In the genomic region with DNA sequence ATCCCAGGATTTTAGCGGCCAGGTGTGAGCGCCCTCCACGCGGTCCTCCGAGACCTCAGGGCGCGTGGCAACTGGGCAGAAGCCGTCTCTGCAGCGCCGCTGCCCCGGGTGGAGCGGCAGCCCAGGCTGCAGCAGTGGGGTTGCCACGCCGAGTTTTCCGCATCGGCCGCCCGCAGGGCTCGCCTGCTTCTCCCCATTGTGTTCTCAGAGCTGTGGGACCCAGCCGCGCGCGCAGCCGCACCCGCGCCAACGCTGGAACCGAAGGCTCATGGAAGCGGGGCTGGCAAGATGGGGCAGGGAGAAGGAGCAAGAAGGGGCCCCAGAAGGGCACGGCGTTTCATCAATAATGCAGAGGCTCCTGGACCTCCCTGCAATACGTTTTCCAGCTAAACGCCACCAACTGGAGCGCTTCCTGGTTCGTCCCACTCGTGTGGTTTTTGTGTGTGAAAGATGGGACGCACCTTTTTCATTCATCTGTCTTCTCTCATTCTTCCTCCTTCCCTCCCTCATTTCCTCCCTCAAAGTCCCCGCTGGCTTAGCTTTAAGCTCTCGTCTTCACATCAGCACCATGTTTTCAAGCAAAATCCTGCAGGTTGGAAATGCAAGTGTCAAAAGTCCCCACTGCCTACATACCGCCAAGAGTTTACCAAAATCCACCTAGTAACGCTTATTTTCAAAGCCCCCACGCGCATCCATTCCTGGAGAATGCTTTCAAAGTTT, we compare ENCODE assay signal across 15 cellular contexts. TPM values are rescaled to one million over a fixed set of nuclear protein-coding genes. Genes with fewer than 3 reads are reported as not detected.
DNase-seq lines count a peak whose midpoint lies in the region; ATAC-seq, FAIRE-seq and TF ChIP-seq lines count a peak whose summit lies in the region.
"Had no signal": no experiment of that assay in that cellular context is flagged by ENCODE, and none has a peak within 500 bp of the region (broad histone marks: within the 10 kb centered on the region; RNA-seq: fewer than 3 reads in every experiment).

No MANE protein-coding gene starts in this region.

- H3K9me3 ChIP-seq in endothelial cell of umbilical vein (replicated peaks; ENCODE audit: control insufficient read depth, insufficient read depth, low read length) (no peaks in the 10 kb centered on the region), muscle layer of duodenum (ENCODE audit: control insufficient read depth in 1 of 2, low read length in 2 of 2) (no peaks in the 10 kb centered on the region)
- H3K9me3 ChIP-seq: MG63 had no signal

- H3K9ac ChIP-seq in endothelial cell of umbilical vein (replicated peaks; ENCODE audit: extremely low read depth, insufficient read depth, low read length): peak overlapping the region; percentile 42

- CTCF ChIA-PET in endothelial cell of umbilical vein (lab: Charles Lee): interaction anchor here (0.8 to 1.8 kb wide), 4 partner anchors 16 to 911 kb away, joined by 3 to 5 read pairs (median 3); no protein-coding TSS in a partner anchor

- intact Hi-C loops in endothelial cell of umbilical vein (cut with micrococcal nuclease): no loop called here
- intact Hi-C loops in activated T-helper 2 cell treated with anti-CD3 and anti-CD28 coated beads, Interferon-gamma antibody, Interleukin-2, Interleukin-4, amounts not matched to agents 10 μg/mL and 5 μg/mL and 100 μg/mL, durations not matched to agents 14 hours and 24 hours and 36 hours (cut with micrococcal nuclease): no loop called here

- TF ChIP-seq POLR2A in endothelial cell of umbilical vein (IDR thresholded peaks at IDR 0.05; ENCODE audit: low read depth, low read length): no peak

- H3K27ac Mint-ChIP-seq in activated T-helper 2 cell treated with anti-CD3 and anti-CD28 coated beads, Interferon-gamma antibody, Interleukin-2, Interleukin-4, amounts not matched to agents 10 μg/mL and 5 μg/mL and 100 μg/mL, durations not matched to agents 14 hours and 24 hours and 36 hours: no peak overlapping the region
- H3K27ac Mint-ChIP-seq: activated naive CD8-positive, alpha-beta T cell treated with anti-CD3 and anti-CD28 coated beads, Interleukin-2, amount 50 U/mL, for 24 hours; naive thymus-derived CD4-positive, alpha-beta T cell had no signal

- H3K4me1 Mint-ChIP-seq in activated T-helper 2 cell treated with anti-CD3 and anti-CD28 coated beads, Interferon-gamma antibody, Interleukin-2, Interleukin-4, amounts not matched to agents 10 μg/mL and 5 μg/mL and 100 μg/mL, durations not matched to agents 14 hours and 24 hours and 36 hours (ENCODE audit: low read depth): no peaks in the 10 kb centered on the region
- H3K4me1 Mint-ChIP-seq: activated naive CD8-positive, alpha-beta T cell treated with anti-CD3 and anti-CD28 coated beads, Interleukin-2, amount 50 U/mL, for 24 hours; naive thymus-derived CD4-positive, alpha-beta T cell had no signal

- peak overlapping the region; percentile 82 for H3K4me3 ChIP-seq in ACC112 (ENCODE audit: low read depth, low read length)
- H3K4me3 ChIP-seq in endothelial cell of umbilical vein (replicated peaks in 1 of 3; ENCODE audit: insufficient read depth in 1 of 3, low read depth in 1 of 3, low read length in 3 of 3): peak overlapping the region; percentile 58 to 80 (median 73)
- H3K4me3 ChIP-seq in muscle layer of duodenum (ENCODE audit: low read depth in 1 of 2, low read length in 2 of 2): peak overlapping the region; percentile 49 to 58
- H3K4me3 ChIP-seq: MG63 had no signal

- TF ChIP-seq CTCF in endothelial cell of umbilical vein (IDR thresholded peaks at IDR 0.05; ENCODE audit: extremely low read depth in 1 of 2, insufficient read depth in 1 of 2, low read depth in 1 of 2, low read length in 2 of 2): no peak

- H3K79me2 ChIP-seq in ACC112 (ENCODE audit: control insufficient read depth, insufficient read depth, low read length, unreplicated experiment) (no peaks in the 10 kb centered on the region), endothelial cell of umbilical vein (ENCODE audit: control insufficient read depth, insufficient read depth, low read length) (no peaks in the 10 kb centered on the region)

- H2AFZ ChIP-seq in ACC112 (ENCODE audit: low read length, unreplicated experiment) (peak overlapping the region; percentile 96), endothelial cell of umbilical vein (ENCODE audit: low read depth, low read length) (peak overlapping the region; percentile 92)

- H4K20me1 ChIP-seq in endothelial cell of umbilical vein (replicated peaks; ENCODE audit: control insufficient read depth, extremely low read depth, insufficient read depth, low read length): no peaks in the 10 kb centered on the region

- peak overlapping the region; percentile 98 for H3K4me2 ChIP-seq in endothelial cell of umbilical vein (ENCODE audit: insufficient read depth, low read length)

- H3K4me3 Mint-ChIP-seq in activated T-helper 2 cell treated with anti-CD3 and anti-CD28 coated beads, Interferon-gamma antibody, Interleukin-2, Interleukin-4, amounts not matched to agents 10 μg/mL and 5 μg/mL and 100 μg/mL, durations not matched to agents 14 hours and 24 hours and 36 hours (ENCODE audit: low read depth): no peak overlapping the region
- H3K4me3 Mint-ChIP-seq: activated naive CD8-positive, alpha-beta T cell treated with anti-CD3 and anti-CD28 coated beads, Interleukin-2, amount 50 U/mL, for 24 hours; naive thymus-derived CD4-positive, alpha-beta T cell had no signal

- peak; percentile 33 for FAIRE-seq in endothelial cell of umbilical vein (lab: Jason Lieb, UNC)
- FAIRE-seq: endometrium had no signal

- H3K36me3 ChIP-seq in ACC112 (ENCODE audit: insufficient read depth, low read length) (no peaks in the 10 kb centered on the region), endothelial cell of umbilical vein (ENCODE audit: control insufficient read depth in 2 of 2, extremely low read depth in 1 of 2, insufficient read depth in 2 of 2, low read length in 2 of 2) (no peaks in the 10 kb centered on the region), muscle layer of duodenum (ENCODE audit: control insufficient read depth in 1 of 2, insufficient read depth in 2 of 2, low read length in 2 of 2) (no peaks in the 10 kb centered on the region)
- H3K36me3 ChIP-seq: MG63 had no signal

- DNase-seq in NCI-H69 (lab: John Stamatoyannopoulos, UW) (peak; percentile 0), endothelial cell of umbilical vein (ENCODE audit: low read depth, low spot score) (peak; percentile 40)
- no peak for DNase-seq in stimulated activated CD4-positive, alpha-beta T cell treated with anti-CD3 and anti-CD28 coated beads, Interleukin-1b, Interleukin-23, amount 100 ng/mL, for 48 hours
- DNase-seq in activated T-helper 2 cell treated with anti-CD3 and anti-CD28 coated beads, Interferon-gamma antibody, Interleukin-2, Interleukin-4, amounts not matched to agents 10 μg/mL and 5 μg/mL and 100 μg/mL, durations not matched to agents 14 hours and 24 hours and 36 hours (ENCODE audit: low spot score): no peak
- DNase-seq: activated naive CD8-positive, alpha-beta T cell treated with anti-CD3 and anti-CD28 coated beads, Interleukin-2, amount 50 U/mL, for 24 hours; DND-41; MG63; naive thymus-derived CD4-positive, alpha-beta T cell; NCI-H510A; stimulated activated CD4-positive, alpha-beta T cell treated with anti-CD3 and anti-CD28 coated beads, Interleukin-15, amount 100 ng/mL, for 24 hours had no signal

- BruUV-seq in endothelial cell of umbilical vein (replicated peaks; lab: Mats Ljungman, UMichigan): no TSS peak

- dilution Hi-C loops in endothelial cell of umbilical vein (cut with MboI; ENCODE audit: extremely low pct_ligation_motif_present, low sequenced_read_pairs): no loop called here

- H3K27ac ChIP-seq in ACC112 (ENCODE audit: low read depth, low read length) (no peak overlapping the region), endothelial cell of umbilical vein (ENCODE audit: insufficient read depth, low read depth, low read length) (no peak overlapping the region), muscle layer of duodenum (ENCODE audit: low read length) (no peak overlapping the region)

- ATAC-seq in GM21515 (IDR thresholded peaks at IDR 0.05; ENCODE audit: unreplicated experiment): no peak
- ATAC-seq in GM21447 (IDR thresholded peaks at IDR 0.05; ENCODE audit: unreplicated experiment): no peak
- ATAC-seq: activated naive CD8-positive, alpha-beta T cell treated with anti-CD3 and anti-CD28 coated beads, Interleukin-2, amount 50 U/mL, for 24 hours; naive thymus-derived CD4-positive, alpha-beta T cell had no signal

- no peaks in the 10 kb centered on the region for H3K36me3 Mint-ChIP-seq in activated T-helper 2 cell treated with anti-CD3 and anti-CD28 coated beads, Interferon-gamma antibody, Interleukin-2, Interleukin-4, amounts not matched to agents 10 μg/mL and 5 μg/mL and 100 μg/mL, durations not matched to agents 14 hours and 24 hours and 36 hours (ENCODE audit: low read depth)
- H3K36me3 Mint-ChIP-seq: naive thymus-derived CD4-positive, alpha-beta T cell had no signal

- H3K27me3 ChIP-seq in ACC112 (ENCODE audit: insufficient read depth, low read length) (peaks cover 17% of the 10 kb centered on the region; the same call in 1 of the 2 replicates), endothelial cell of umbilical vein (ENCODE audit: control insufficient read depth in 2 of 2, insufficient read depth in 2 of 2, low read length in 2 of 2) (peaks cover 0 to 5% of the 10 kb centered on the region in 2 experiments), muscle layer of duodenum (ENCODE audit: low read depth, low read length) (peaks cover 8% of the 10 kb centered on the region)

- H3K27me3 Mint-ChIP-seq in activated T-helper 2 cell treated with anti-CD3 and anti-CD28 coated beads, Interferon-gamma antibody, Interleukin-2, Interleukin-4, amounts not matched to agents 10 μg/mL and 5 μg/mL and 100 μg/mL, durations not matched to agents 14 hours and 24 hours and 36 hours (ENCODE audit: low read depth): no peaks in the 10 kb centered on the region

- H3K9me3 Mint-ChIP-seq in activated T-helper 2 cell treated with anti-CD3 and anti-CD28 coated beads, Interferon-gamma antibody, Interleukin-2, Interleukin-4, amounts not matched to agents 10 μg/mL and 5 μg/mL and 100 μg/mL, durations not matched to agents 14 hours and 24 hours and 36 hours: peaks cover 7% of the 10 kb centered on the region

- H3K4me1 ChIP-seq in ACC112 (ENCODE audit: control insufficient read depth, insufficient read depth, low read length, unreplicated experiment) (no peaks in the 10 kb centered on the region), endothelial cell of umbilical vein (ENCODE audit: control insufficient read depth, extremely low read depth, insufficient read depth, low read length) (peaks cover 15% of the 10 kb centered on the region), muscle layer of duodenum (ENCODE audit: control insufficient read depth in 1 of 2, insufficient read depth in 2 of 2, low read length in 2 of 2) (peaks cover 0 to 20% of the 10 kb centered on the region in 2 donors)

- no peaks in the 10 kb centered on the region for H3K9me1 ChIP-seq in endothelial cell of umbilical vein (replicated peaks; ENCODE audit: control insufficient read depth, extremely low read depth, insufficient read depth, low read length)

- POLR2A ChIA-PET in endothelial cell of umbilical vein (lab: Charles Lee): no interaction called here

RNA-seq across cellular contexts. Expression of a gene that starts 1.2 kb away (rescaled TPM):
- total RNA-seq in endothelial cell of umbilical vein: 14.2 and 26.4 TPM in 2 replicates
- 4.3 and 5.9 TPM in 2 replicates for polyA plus RNA-seq in endothelial cell of umbilical vein
- polyA plus RNA-seq in endothelial cell of umbilical vein (2011; cell fraction: cytosol; rRNA removed): 5.5 and 7.1 TPM in 2 replicates
- polyA plus RNA-seq in endothelial cell of umbilical vein (2011; cell fraction: nucleus; rRNA removed): 10.2 and 10.7 TPM in 2 replicates
- polyA plus RNA-seq in endothelial cell of umbilical vein (2012): 16.1 and 18.6 TPM in 2 replicates
- polyA minus RNA-seq in endothelial cell of umbilical vein: 18.4 and 29.6 TPM in 2 replicates
- polyA minus RNA-seq in endothelial cell of umbilical vein (2011; cell fraction: cytosol; rRNA and poly(A)+ RNA removed): 24.4 TPM
- 24.3 and 33.1 TPM in 2 replicates for polyA minus RNA-seq in endothelial cell of umbilical vein (2011; cell fraction: nucleus; rRNA and poly(A)+ RNA removed)
- 0.05 TPM in 1 of 2 replicates, not detected in the other for total RNA-seq in activated T-helper 2 cell treated with anti-CD3 and anti-CD28 coated beads, Interferon-gamma antibody, Interleukin-2, Interleukin-4, amounts not matched to agents 10 μg/mL and 5 μg/mL and 100 μg/mL, durations not matched to agents 14 hours and 24 hours and 36 hours

Comparison
In these comparisons a context has a peak if more than half of its experiments do, and no peak if none do; other contexts are left out.
1. DNase-seq: peak in NCI-H69 (single experiment) and endothelial cell of umbilical vein (single experiment); none in stimulated activated CD4-positive, alpha-beta T cell treated with anti-CD3 and anti-CD28 coated beads, Interleukin-1b, Interleukin-23, amount 100 ng/mL, for 48 hours (single experiment) and activated T-helper 2 cell treated with anti-CD3 and anti-CD28 coated beads, Interferon-gamma antibody, Interleukin-2, Interleukin-4, amounts not matched to agents 10 μg/mL and 5 μg/mL and 100 μg/mL, durations not matched to agents 14 hours and 24 hours and 36 hours (single experiment).
2. RNA of a gene that starts 1.2 kb away (total RNA-seq): 14.2 to 26.4 TPM in endothelial cell of umbilical vein; 0.05 TPM in activated T-helper 2 cell treated with anti-CD3 and anti-CD28 coated beads, Interferon-gamma antibody, Interleukin-2, Interleukin-4, amounts not matched to agents 10 μg/mL and 5 μg/mL and 100 μg/mL, durations not matched to agents 14 hours and 24 hours and 36 hours; every median in the first group is over 10 times any median in the second.
3. Peak in every context shown above with its lines, with median percentiles within 50 percentile points of each other: H3K4me3 ChIP-seq.